ENCODE assay signal across 1 cellular context in the genomic region with DNA sequence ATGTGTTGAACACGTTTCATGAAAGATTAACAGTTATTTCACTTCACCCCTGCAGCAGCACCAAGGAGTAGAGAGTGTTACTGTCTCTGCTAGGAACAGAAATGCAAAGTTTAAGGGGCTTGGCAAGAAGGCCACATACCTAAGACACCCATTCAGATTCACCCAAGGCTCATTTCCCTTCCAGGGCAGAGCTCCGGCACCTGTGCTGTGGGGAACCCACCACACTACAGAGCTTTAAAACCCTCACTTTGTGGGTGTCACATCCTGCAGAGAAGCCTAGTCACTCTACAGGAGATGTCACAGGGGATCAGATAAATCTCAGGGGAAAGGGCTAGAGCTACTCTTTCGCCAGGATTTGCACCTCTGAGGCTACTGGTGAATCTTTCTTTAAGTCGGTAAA.
TF ChIP-seq lines count a peak whose summit lies in the region.

No MANE protein-coding gene starts in this region.

TF ChIP-seq in H1, 55 proteins besides CTCF, POLR2A, EP300 and RAD21 (continued from another document):
- TF ChIP-seq ATF2 (IDR thresholded peaks at IDR 0.05; ENCODE audit: low read length), result no peak
- TF ChIP-seq EZH2 (IDR thresholded peaks at IDR 0.05; ENCODE audit: low read depth, low read length, severe bottlenecking), result no peak
TF ChIP-seq in H1: peak in this region for 0.
